In genomic region chr17:68238894-68239293, GRCh38 we compare ENCODE assay signal across 1 cellular context.
TF ChIP-seq lines count a peak whose summit lies in the region.

No MANE protein-coding gene starts in this region.

TF ChIP-seq in HepG2, 621 proteins besides CTCF, POLR2A, EP300 and RAD21 (continued from another document):
- TF ChIP-seq HNF4G (IDR thresholded peaks at IDR 0.05; ENCODE audit: borderline replicate concordance, low read depth, low read length) = no peak
- TF ChIP-seq HNF4G (CRISPR knock-in tag; IDR thresholded peaks at IDR 0.05; ENCODE audit: borderline replicate concordance, low read depth) = no peak
- TF ChIP-seq ZNF274 (CRISPR knock-in tag; IDR thresholded peaks at IDR 0.05) = no peak
- TF ChIP-seq RFXAP (CRISPR knock-in tag; IDR thresholded peaks at IDR 0.05; ENCODE audit: borderline replicate concordance) = no peak
- no peak for TF ChIP-seq ELF4 (CRISPR knock-in tag; IDR thresholded peaks at IDR 0.05; ENCODE audit: borderline replicate concordance)
- no peak for TF ChIP-seq ZNF740 (CRISPR knock-in tag; IDR thresholded peaks at IDR 0.05)
- no peak for TF ChIP-seq SP5 (CRISPR knock-in tag; IDR thresholded peaks at IDR 0.05; ENCODE audit: borderline replicate concordance, low read depth)
- TF ChIP-seq ZNF207 (IDR thresholded peaks at IDR 0.05; ENCODE audit: borderline replicate concordance) = no peak
- no peak for TF ChIP-seq FOXP1 (IDR thresholded peaks at IDR 0.05)
- no peak for TF ChIP-seq FOXP1 (CRISPR knock-in tag; IDR thresholded peaks at IDR 0.05)
- TF ChIP-seq CSRNP1 (CRISPR knock-in tag; IDR thresholded peaks at IDR 0.05) = no peak
- TF ChIP-seq IRF9 (CRISPR knock-in tag; IDR thresholded peaks at IDR 0.05; ENCODE audit: borderline replicate concordance) = no peak
- no peak for TF ChIP-seq ZNF512B (CRISPR knock-in tag; IDR thresholded peaks at IDR 0.05; ENCODE audit: borderline replicate concordance)
- TF ChIP-seq KDM3A (CRISPR knock-in tag; IDR thresholded peaks at IDR 0.05; ENCODE audit: low read depth) = no peak
- TF ChIP-seq ZNF501 (CRISPR knock-in tag; IDR thresholded peaks at IDR 0.05) = no peak
